Comparison of ENCODE assay signal across 1 cellular context in genomic region chr3:12891985-12892839, GRCh38.
A peak's percentile ranks its signal among the peaks of the same experiment; 100 is the strongest.
TF ChIP-seq lines count a peak whose summit lies in the region.

No MANE protein-coding gene starts in this region.

TF ChIP-seq in K562, 482 proteins besides CTCF, POLR2A, EP300 and RAD21 (continued from another document):
- TF ChIP-seq DEAF1 (CRISPR knock-in tag; IDR thresholded peaks at IDR 0.05), result peak; percentile 98
- peak; percentile 70; the same call in 1 of the 2 replicates for TF ChIP-seq ZBTB33 (CRISPR knock-in tag; IDR thresholded peaks at IDR 0.05)
- TF ChIP-seq IRF9 (tag; IDR thresholded peaks at IDR 0.05), result no peak
- no peak for TF ChIP-seq VEZF1 (CRISPR knock-in tag; IDR thresholded peaks at IDR 0.05)
- 0 out of 2 replicates have a peak, but pooled peaks have one; percentile 21 for TF ChIP-seq E2F1 (CRISPR knock-in tag; IDR thresholded peaks at IDR 0.05)
- no peak for TF ChIP-seq LEF1 (IDR thresholded peaks at IDR 0.05)
- no peak for TF ChIP-seq RBM22 (IDR thresholded peaks at IDR 0.05; ENCODE audit: low read depth, low read length, poor library complexity, severe bottlenecking)
- 0 out of 2 replicates have a peak, but pooled peaks have one; percentile 47 for TF ChIP-seq HMGXB4 (CRISPR knock-in tag; IDR thresholded peaks at IDR 0.05)
- peak in 1 of 2 experiments; percentile 54; a peak in 1 of 4 replicates for TF ChIP-seq HDAC1 (IDR thresholded peaks at IDR 0.05)
- TF ChIP-seq ZBTB7A (IDR thresholded peaks at IDR 0.05; ENCODE audit: borderline replicate concordance, control insufficient read depth, low read depth, low read length), result 0 out of 2 replicates have a peak, but pooled peaks have one; percentile 22
- TF ChIP-seq SPI1 (IDR thresholded peaks at IDR 0.05; ENCODE audit: borderline replicate concordance, low read depth, low read length), result peak; percentile 59
- TF ChIP-seq CCNT2 (IDR thresholded peaks at IDR 0.05; ENCODE audit: borderline replicate concordance, extremely low read depth, insufficient read length, low read depth, low read length), result no peak
- TF ChIP-seq ZNF431 (CRISPR knock-in tag; IDR thresholded peaks at IDR 0.05), result no peak
- TF ChIP-seq ZBTB8A (IDR thresholded peaks at IDR 0.05; ENCODE audit: partially characterized antibody), result no peak
- peak; percentile 71 for TF ChIP-seq ZNF740 (CRISPR knock-in tag; IDR thresholded peaks at IDR 0.05)
- TF ChIP-seq ZNF740 (tag; IDR thresholded peaks at IDR 0.05), result 0 out of 4 replicates have a peak, but pooled peaks of 1 of the 2 experiments have one; percentile 10
- TF ChIP-seq ZNF668 (CRISPR knock-in tag; IDR thresholded peaks at IDR 0.05), result no peak
- TF ChIP-seq KAT8 (IDR thresholded peaks at IDR 0.05; ENCODE audit: low read depth), result no peak
- TF ChIP-seq YBX1 (IDR thresholded peaks at IDR 0.05), result no peak
- TF ChIP-seq ARID2 (IDR thresholded peaks at IDR 0.05), result peak; percentile 96
- TF ChIP-seq ARID4B (CRISPR knock-in tag; IDR thresholded peaks at IDR 0.05), result no peak
- TF ChIP-seq PHTF2 (CRISPR knock-in tag; IDR thresholded peaks at IDR 0.05), result no peak
- TF ChIP-seq ZNF143 (CRISPR knock-in tag; IDR thresholded peaks at IDR 0.05), result no peak
- no peak for TF ChIP-seq SRF (CRISPR knock-in tag; IDR thresholded peaks at IDR 0.05)
- TF ChIP-seq ARHGAP35 (IDR thresholded peaks at IDR 0.05; ENCODE audit: partially characterized antibody), result no peak
- TF ChIP-seq DPF2 (IDR thresholded peaks at IDR 0.05), result peak; percentile 39; the same call in 1 of the 2 replicates
- TF ChIP-seq ZFPM2 (CRISPR knock-in tag; IDR thresholded peaks at IDR 0.05), result no peak
- no peak for TF ChIP-seq CHAMP1 (IDR thresholded peaks at IDR 0.05)
- TF ChIP-seq TFAM (CRISPR knock-in tag; conservative IDR thresholded peaks at IDR 0.05), result no peak
- no peak for TF ChIP-seq JUNB (CRISPR knock-in tag; conservative IDR thresholded peaks at IDR 0.05)
- no peak for TF ChIP-seq ZNF347 (CRISPR knock-in tag; IDR thresholded peaks at IDR 0.05; ENCODE audit: low read depth)
